1 cellular context compared by ENCODE assay signal in the genomic region with DNA sequence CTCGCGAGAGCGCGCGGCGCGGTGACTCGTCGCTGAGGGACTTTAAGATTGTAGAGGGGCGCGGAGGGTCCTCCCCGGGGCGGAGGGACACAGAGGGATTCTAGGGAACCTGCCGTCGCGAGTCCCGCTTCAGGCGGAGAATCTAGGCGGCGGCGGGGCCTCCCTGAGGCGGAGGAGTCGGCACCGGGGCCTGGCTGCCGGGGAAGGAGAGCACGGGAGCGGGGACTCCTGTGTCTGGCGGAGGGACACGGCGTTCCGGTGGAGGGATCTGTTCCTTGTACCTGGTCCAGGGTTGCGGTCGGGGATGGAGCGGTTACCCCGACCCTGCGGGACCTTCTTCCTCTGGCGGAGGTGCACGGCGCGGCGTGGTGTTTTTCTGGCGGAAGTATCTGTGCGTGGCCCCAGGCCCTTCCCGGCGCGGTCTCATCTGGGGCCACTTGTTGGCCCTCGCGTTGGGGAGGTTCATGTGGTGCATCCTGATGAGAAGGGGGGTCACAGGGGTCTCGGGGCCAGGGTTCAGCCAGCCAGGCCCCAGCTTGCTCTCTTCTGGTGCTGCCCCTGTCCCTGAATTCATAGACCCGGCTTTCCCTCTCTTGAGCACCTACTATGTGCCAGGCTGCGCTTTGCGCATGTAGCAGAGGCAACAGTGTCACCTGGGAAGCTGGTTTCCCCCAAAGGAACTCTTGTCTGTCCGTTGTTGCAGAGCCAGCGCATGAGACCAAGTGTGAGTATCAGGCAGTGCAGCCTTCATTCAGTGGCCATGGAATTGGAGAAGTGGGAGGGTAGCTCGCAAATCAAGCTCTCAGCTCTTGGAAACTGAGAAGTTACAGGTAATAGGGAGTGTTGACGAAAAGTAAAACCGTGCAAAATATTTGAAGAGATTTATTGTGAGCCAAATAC.
TF ChIP-seq lines count a peak whose summit lies in the region.

No MANE protein-coding gene starts in this region.

TF ChIP-seq in HepG2, 621 proteins besides CTCF, POLR2A, EP300 and RAD21 (continued from another document and continues in another):
- TF ChIP-seq FOXO1 (CRISPR knock-in tag; IDR thresholded peaks at IDR 0.05) (peak; percentile 76), ZNF251 (CRISPR knock-in tag; IDR thresholded peaks at IDR 0.05) (0 out of 2 replicates have a peak, but pooled peaks have one; percentile 21), NR3C1 (CRISPR knock-in tag; IDR thresholded peaks at IDR 0.05) (no peak), ZNF138 (CRISPR knock-in tag; IDR thresholded peaks at IDR 0.05; ENCODE audit: low read depth) (no peak; the same call in 1 of the 2 replicates), ELF4 (CRISPR knock-in tag; IDR thresholded peaks at IDR 0.05; ENCODE audit: borderline replicate concordance) (no peak; the same call in 1 of the 2 replicates), ZNF556 (CRISPR knock-in tag; IDR thresholded peaks at IDR 0.05; ENCODE audit: borderline replicate concordance) (peak; percentile 90), ZNF331 (CRISPR knock-in tag; IDR thresholded peaks at IDR 0.05) (peak; percentile 89), ZBTB20 (CRISPR knock-in tag; IDR thresholded peaks at IDR 0.05; ENCODE audit: borderline replicate concordance, low read depth) (peak; percentile 93; the same call in 1 of the 2 replicates), CREM (IDR thresholded peaks at IDR 0.05) (peak; percentile 79), CREM (CRISPR knock-in tag; IDR thresholded peaks at IDR 0.05) (no peak; the same call in 1 of the 2 replicates), AKAP8 (CRISPR knock-in tag; IDR thresholded peaks at IDR 0.05) (peak; percentile 83; the same call in 1 of the 2 replicates), PRMT3 (CRISPR knock-in tag; IDR thresholded peaks at IDR 0.05; ENCODE audit: borderline replicate concordance, low read depth) (no peak), MZF1 (CRISPR knock-in tag; IDR thresholded peaks at IDR 0.05; ENCODE audit: borderline replicate concordance) (peak; percentile 80; the same call in 1 of the 2 replicates), SMAD1 (CRISPR knock-in tag; IDR thresholded peaks at IDR 0.05; ENCODE audit: borderline replicate concordance, low read depth) (no peak; the same call in 1 of the 2 replicates), MTF2 (CRISPR knock-in tag; IDR thresholded peaks at IDR 0.05; ENCODE audit: borderline replicate concordance) (peak; percentile 50; the same call in 1 of the 2 replicates), ZNF614 (CRISPR knock-in tag; IDR thresholded peaks at IDR 0.05; ENCODE audit: borderline replicate concordance) (peak; percentile 85; the same call in 1 of the 2 replicates), EEA1 (CRISPR knock-in tag; IDR thresholded peaks at IDR 0.05; ENCODE audit: borderline replicate concordance) (peak; percentile 78; the same call in 1 of the 2 replicates), KDM5A (IDR thresholded peaks at IDR 0.05; ENCODE audit: borderline replicate concordance, low read length) (peak; percentile 67), SOX5 (CRISPR knock-in tag; IDR thresholded peaks at IDR 0.05; ENCODE audit: borderline replicate concordance) (peak; percentile 64; the same call in 1 of the 2 replicates), ZNF382 (CRISPR knock-in tag; IDR thresholded peaks at IDR 0.05; ENCODE audit: borderline replicate concordance) (no peak), CREB1 (IDR thresholded peaks at IDR 0.05) (peak; percentile 75), CREB1 (CRISPR knock-in tag; IDR thresholded peaks at IDR 0.05) (peak; percentile 75; the same call in 1 of the 2 replicates), RXRB (CRISPR knock-in tag; IDR thresholded peaks at IDR 0.05; ENCODE audit: borderline replicate concordance) (peak; percentile 86), ZNF607 (CRISPR knock-in tag; IDR thresholded peaks at IDR 0.05; ENCODE audit: borderline replicate concordance) (peak; percentile 70), PLRG1 (conservative IDR thresholded peaks at IDR 0.05) (no peak), KAT2B (IDR thresholded peaks at IDR 0.05; ENCODE audit: borderline replicate concordance, low read depth, low read length) (peak; percentile 33; the same call in 1 of the 2 replicates), ZMYM2 (CRISPR knock-in tag; IDR thresholded peaks at IDR 0.05) (peak; percentile 82), WIZ (CRISPR knock-in tag; IDR thresholded peaks at IDR 0.05) (no peak; the same call in none of the 2 replicates), NONO (IDR thresholded peaks at IDR 0.05) (no peak), NONO (CRISPR knock-in tag; conservative IDR thresholded peaks at IDR 0.05) (peak; percentile 94), SOX13 (IDR thresholded peaks at IDR 0.05) (no peak; the same call in none of the 2 replicates), SOX13 (CRISPR knock-in tag; conservative IDR thresholded peaks at IDR 0.05 in 1 of 2, IDR thresholded peaks at IDR 0.05 in 1 of 2) (peak; percentile 67 to 80), ZNF841 (CRISPR knock-in tag; IDR thresholded peaks at IDR 0.05; ENCODE audit: borderline replicate concordance) (peak; percentile 93; the same call in 1 of the 2 replicates), ZNF446 (CRISPR knock-in tag; IDR thresholded peaks at IDR 0.05) (peak; percentile 92), SMC3 (IDR thresholded peaks at IDR 0.05; ENCODE audit: low read length) (no peak), ARNTL (CRISPR knock-in tag; IDR thresholded peaks at IDR 0.05) (peak; percentile 81; the same call in 1 of the 2 replicates), MATR3 (CRISPR knock-in tag; IDR thresholded peaks at IDR 0.05) (no peak), NPAS2 (CRISPR knock-in tag; IDR thresholded peaks at IDR 0.05; ENCODE audit: borderline replicate concordance) (0 out of 2 replicates have a peak, but pooled peaks have one; percentile 12), PAF1 (CRISPR knock-in tag; IDR thresholded peaks at IDR 0.05) (no peak), JARID2 (CRISPR knock-in tag; IDR thresholded peaks at IDR 0.05; ENCODE audit: insufficient replicate concordance) (peak; percentile 93), GTF2F1 (IDR thresholded peaks at IDR 0.05; ENCODE audit: low read length) (no peak), MAFG (CRISPR knock-in tag; IDR thresholded peaks at IDR 0.05) (no peak), MBD4 (IDR thresholded peaks at IDR 0.05; ENCODE audit: borderline replicate concordance, low read length) (no peak), ZMYM3 (CRISPR knock-in tag; IDR thresholded peaks at IDR 0.05) (peak; percentile 75), ZNF7 (CRISPR knock-in tag; IDR thresholded peaks at IDR 0.05) (peak; percentile 31), ATF1 (CRISPR knock-in tag; IDR thresholded peaks at IDR 0.05) (0 out of 2 replicates have a peak, but pooled peaks have one; percentile 14), ZNF383 (CRISPR knock-in tag; IDR thresholded peaks at IDR 0.05; ENCODE audit: borderline replicate concordance) (no peak), ZNF30 (CRISPR knock-in tag; IDR thresholded peaks at IDR 0.05) (peak; percentile 92), ZNF878 (CRISPR knock-in tag; IDR thresholded peaks at IDR 0.05) (peak; percentile 8; the same call in 1 of the 2 replicates), HHEX (CRISPR knock-in tag; IDR thresholded peaks at IDR 0.05) (peak; percentile 37; the same call in 1 of the 2 replicates), CEBPG (CRISPR knock-in tag; IDR thresholded peaks at IDR 0.05) (no peak), MEIS1 (CRISPR knock-in tag; IDR thresholded peaks at IDR 0.05; ENCODE audit: borderline replicate concordance) (peak; percentile 86; the same call in 1 of the 2 replicates)
- TF ChIP-seq, protein P1, sequence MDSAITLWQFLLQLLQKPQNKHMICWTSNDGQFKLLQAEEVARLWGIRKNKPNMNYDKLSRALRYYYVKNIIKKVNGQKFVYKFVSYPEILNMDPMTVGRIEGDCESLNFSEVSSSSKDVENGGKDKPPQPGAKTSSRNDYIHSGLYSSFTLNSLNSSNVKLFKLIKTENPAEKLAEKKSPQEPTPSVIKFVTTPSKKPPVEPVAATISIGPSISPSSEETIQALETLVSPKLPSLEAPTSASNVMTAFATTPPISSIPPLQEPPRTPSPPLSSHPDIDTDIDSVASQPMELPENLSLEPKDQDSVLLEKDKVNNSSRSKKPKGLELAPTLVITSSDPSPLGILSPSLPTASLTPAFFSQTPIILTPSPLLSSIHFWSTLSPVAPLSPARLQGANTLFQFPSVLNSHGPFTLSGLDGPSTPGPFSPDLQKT (CRISPR knock-in tag; IDR thresholded peaks at IDR 0.05; ENCODE audit: borderline replicate concordance): peak; percentile 75; the same call in 1 of the 2 replicates
- TF ChIP-seq, protein P2, sequence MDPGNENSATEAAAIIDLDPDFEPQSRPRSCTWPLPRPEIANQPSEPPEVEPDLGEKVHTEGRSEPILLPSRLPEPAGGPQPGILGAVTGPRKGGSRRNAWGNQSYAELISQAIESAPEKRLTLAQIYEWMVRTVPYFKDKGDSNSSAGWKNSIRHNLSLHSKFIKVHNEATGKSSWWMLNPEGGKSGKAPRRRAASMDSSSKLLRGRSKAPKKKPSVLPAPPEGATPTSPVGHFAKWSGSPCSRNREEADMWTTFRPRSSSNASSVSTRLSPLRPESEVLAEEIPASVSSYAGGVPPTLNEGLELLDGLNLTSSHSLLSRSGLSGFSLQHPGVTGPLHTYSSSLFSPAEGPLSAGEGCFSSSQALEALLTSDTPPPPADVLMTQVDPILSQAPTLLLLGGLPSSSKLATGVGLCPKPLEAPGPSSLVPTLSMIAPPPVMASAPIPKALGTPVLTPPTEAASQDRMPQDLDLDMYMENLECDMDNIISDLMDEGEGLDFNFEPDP (CRISPR knock-in tag; conservative IDR thresholded peaks at IDR 0.05): no peak
- TF ChIP-seq, protein P3, sequence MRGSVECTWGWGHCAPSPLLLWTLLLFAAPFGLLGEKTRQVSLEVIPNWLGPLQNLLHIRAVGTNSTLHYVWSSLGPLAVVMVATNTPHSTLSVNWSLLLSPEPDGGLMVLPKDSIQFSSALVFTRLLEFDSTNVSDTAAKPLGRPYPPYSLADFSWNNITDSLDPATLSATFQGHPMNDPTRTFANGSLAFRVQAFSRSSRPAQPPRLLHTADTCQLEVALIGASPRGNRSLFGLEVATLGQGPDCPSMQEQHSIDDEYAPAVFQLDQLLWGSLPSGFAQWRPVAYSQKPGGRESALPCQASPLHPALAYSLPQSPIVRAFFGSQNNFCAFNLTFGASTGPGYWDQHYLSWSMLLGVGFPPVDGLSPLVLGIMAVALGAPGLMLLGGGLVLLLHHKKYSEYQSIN (CRISPR knock-in tag; IDR thresholded peaks at IDR 0.05; ENCODE audit: borderline replicate concordance): peak; percentile 84; the same call in 1 of the 2 replicates
- TF ChIP-seq, protein P4, sequence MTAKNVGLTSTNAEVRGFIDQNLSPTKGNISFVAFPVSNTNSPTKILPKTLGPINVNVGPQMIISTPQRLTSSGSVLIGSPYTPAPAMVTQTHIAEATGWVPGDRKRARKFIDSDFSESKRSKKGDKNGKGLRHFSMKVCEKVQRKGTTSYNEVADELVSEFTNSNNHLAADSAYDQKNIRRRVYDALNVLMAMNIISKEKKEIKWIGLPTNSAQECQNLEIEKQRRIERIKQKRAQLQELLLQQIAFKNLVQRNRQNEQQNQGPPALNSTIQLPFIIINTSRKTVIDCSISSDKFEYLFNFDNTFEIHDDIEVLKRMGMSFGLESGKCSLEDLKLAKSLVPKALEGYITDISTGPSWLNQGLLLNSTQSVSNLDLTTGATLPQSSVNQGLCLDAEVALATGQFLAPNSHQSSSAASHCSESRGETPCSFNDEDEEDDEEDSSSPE (CRISPR knock-in tag; IDR thresholded peaks at IDR 0.05): peak; percentile 78
- TF ChIP-seq, protein P5, sequence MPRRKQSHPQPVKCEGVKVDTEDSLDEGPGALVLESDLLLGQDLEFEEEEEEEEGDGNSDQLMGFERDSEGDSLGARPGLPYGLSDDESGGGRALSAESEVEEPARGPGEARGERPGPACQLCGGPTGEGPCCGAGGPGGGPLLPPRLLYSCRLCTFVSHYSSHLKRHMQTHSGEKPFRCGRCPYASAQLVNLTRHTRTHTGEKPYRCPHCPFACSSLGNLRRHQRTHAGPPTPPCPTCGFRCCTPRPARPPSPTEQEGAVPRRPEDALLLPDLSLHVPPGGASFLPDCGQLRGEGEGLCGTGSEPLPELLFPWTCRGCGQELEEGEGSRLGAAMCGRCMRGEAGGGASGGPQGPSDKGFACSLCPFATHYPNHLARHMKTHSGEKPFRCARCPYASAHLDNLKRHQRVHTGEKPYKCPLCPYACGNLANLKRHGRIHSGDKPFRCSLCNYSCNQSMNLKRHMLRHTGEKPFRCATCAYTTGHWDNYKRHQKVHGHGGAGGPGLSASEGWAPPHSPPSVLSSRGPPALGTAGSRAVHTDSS (CRISPR knock-in tag; conservative IDR thresholded peaks at IDR 0.05): 0 out of 2 replicates have a peak, but pooled peaks have one; percentile 91
- TF ChIP-seq, protein P6, sequence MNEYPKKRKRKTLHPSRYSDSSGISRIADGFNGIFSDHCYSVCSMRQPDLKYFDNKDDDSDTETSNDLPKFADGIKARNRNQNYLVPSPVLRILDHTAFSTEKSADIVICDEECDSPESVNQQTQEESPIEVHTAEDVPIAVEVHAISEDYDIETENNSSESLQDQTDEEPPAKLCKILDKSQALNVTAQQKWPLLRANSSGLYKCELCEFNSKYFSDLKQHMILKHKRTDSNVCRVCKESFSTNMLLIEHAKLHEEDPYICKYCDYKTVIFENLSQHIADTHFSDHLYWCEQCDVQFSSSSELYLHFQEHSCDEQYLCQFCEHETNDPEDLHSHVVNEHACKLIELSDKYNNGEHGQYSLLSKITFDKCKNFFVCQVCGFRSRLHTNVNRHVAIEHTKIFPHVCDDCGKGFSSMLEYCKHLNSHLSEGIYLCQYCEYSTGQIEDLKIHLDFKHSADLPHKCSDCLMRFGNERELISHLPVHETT (CRISPR knock-in tag; conservative IDR thresholded peaks at IDR 0.05): peak; percentile 99
- TF ChIP-seq, protein P7, sequence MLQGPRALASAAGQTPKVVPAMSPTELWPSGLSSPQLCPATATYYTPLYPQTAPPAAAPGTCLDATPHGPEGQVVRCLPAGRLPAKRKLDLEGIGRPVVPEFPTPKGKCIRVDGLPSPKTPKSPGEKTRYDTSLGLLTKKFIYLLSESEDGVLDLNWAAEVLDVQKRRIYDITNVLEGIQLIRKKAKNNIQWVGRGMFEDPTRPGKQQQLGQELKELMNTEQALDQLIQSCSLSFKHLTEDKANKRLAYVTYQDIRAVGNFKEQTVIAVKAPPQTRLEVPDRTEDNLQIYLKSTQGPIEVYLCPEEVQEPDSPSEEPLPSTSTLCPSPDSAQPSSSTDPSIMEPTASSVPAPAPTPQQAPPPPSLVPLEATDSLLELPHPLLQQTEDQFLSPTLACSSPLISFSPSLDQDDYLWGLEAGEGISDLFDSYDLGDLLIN (CRISPR knock-in tag; IDR thresholded peaks at IDR 0.05; ENCODE audit: borderline replicate concordance): peak; percentile 88
- TF ChIP-seq, protein P8, sequence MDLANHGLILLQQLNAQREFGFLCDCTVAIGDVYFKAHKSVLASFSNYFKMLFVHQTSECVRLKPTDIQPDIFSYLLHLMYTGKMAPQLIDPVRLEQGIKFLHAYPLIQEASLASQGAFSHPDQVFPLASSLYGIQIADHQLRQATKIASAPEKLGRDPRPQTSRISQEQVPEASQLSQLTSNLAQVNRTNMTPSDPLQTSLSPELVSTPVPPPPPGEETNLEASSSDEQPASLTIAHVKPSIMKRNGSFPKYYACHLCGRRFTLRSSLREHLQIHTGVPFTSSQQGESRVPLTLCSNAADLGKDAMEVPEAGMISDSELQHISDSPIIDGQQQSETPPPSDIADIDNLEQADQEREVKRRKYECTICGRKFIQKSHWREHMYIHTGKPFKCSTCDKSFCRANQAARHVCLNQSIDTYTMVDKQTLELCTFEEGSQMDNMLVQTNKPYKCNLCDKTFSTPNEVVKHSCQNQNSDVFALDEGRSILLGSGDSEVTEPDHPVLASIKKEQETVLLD (CRISPR knock-in tag; IDR thresholded peaks at IDR 0.05; ENCODE audit: low read depth): peak; percentile 99
- TF ChIP-seq, protein P9, sequence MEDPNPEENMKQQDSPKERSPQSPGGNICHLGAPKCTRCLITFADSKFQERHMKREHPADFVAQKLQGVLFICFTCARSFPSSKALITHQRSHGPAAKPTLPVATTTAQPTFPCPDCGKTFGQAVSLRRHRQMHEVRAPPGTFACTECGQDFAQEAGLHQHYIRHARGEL (CRISPR knock-in tag; IDR thresholded peaks at IDR 0.05): peak; percentile 63; the same call in 1 of the 2 replicates
